In the genomic region with DNA sequence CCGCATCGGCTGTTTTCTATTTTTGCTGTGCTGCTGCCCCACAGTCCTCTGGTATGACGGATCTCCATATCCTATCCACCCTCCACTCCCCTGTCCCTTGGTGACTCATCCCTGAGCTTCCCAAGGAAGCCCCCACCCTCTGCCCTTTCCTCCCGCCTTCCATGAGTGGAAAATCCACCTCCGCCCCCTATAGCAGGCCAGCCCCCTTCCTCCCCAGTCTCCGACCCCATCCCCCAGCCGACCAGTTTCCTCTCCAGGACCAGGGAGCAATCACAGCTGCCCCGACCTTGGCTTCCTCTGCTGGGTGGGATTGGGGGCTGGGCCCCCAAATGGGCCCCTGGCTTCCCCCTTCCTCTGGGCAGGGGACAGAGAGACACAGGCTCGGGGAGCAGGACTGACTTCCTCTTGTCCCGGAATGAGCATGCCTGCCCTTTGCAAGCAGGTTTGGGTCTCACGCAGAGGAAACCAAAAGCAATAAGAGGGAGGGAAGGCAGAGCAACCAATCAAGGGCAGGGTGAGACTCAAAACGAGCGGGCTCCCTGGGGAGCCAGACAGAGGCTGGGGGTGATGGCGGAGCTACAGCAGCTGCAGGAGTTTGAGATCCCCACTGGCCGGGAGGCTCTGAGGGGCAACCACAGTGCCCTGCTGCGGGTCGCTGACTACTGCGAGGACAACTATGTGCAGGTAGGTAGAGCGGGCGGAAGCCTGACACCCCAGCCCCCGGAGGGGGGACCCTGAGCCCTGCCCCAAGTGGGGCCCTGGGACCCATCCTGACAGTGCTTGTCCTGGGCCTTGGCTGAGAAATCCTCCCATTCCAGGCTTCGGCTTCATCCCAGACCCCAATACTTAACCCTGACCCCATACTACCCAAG, we compare ENCODE assay signal across 8 cellular contexts. TPM values are rescaled to one million over a fixed set of nuclear protein-coding genes. Genes with fewer than 3 reads are reported as not detected.
DNase-seq lines count a peak whose midpoint lies in the region; ATAC-seq and TF ChIP-seq lines count a peak whose summit lies in the region.

A gene with protein sequence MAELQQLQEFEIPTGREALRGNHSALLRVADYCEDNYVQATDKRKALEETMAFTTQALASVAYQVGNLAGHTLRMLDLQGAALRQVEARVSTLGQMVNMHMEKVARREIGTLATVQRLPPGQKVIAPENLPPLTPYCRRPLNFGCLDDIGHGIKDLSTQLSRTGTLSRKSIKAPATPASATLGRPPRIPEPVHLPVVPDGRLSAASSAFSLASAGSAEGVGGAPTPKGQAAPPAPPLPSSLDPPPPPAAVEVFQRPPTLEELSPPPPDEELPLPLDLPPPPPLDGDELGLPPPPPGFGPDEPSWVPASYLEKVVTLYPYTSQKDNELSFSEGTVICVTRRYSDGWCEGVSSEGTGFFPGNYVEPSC (plus strand): TSS at position 550 of the 872 bp plus-strand sequence. CDS start 18 bp downstream, at position 568.
A gene (minus strand): TSS at position 417 of the 872 bp plus-strand sequence. CDS start 3,152 bp downstream, outside the sequence.

- H3K9me3 ChIP-seq in A673 (ENCODE audit: low read depth, low read length, poor library complexity, severe bottlenecking) (no peaks in the 10 kb centered on the region), neural progenitor cell (ENCODE audit: low read depth) (no peaks in the 10 kb centered on the region)

- TF ChIP-seq CTCF in A673 (conservative IDR thresholded peaks at IDR 0.05; ENCODE audit: low read depth, low read length) (no peak), activated B cell treated with CpG ODN at 0.5 μM for 24 hours (IDR thresholded peaks at IDR 0.05) (no peak), neural progenitor cell (IDR thresholded peaks at IDR 0.05) (no peak), progenitor cell of endocrine pancreas (IDR thresholded peaks at IDR 0.05; ENCODE audit: unreplicated experiment) (no peak)

- TF ChIP-seq POLR2A in GM19193 (IDR thresholded peaks at IDR 0.05; ENCODE audit: extremely low read depth, insufficient read depth, insufficient read length) = peak; percentile 97

- H3K4me1 ChIP-seq in A673 (ENCODE audit: insufficient read depth, low read length, poor library complexity, severe bottlenecking) = peaks cover 23% of the 10 kb centered on the region
- H3K4me1 ChIP-seq in neural progenitor cell = peaks cover 12% of the 10 kb centered on the region

- peak within 1 kb of the TSS; percentile 76 for H3K27ac ChIP-seq in A673 (ENCODE audit: low read depth, low read length, poor library complexity, severe bottlenecking)
- H3K27ac ChIP-seq in neural progenitor cell = no peak within 1 kb of the TSS

- POLR2A ChIA-PET in A673 (lab: Charles Lee; ENCODE audit: low non-redundant PET) (interaction anchor here (0.6 kb wide), 1 partner anchor 776 kb away, joined by 3 read pairs; no protein-coding TSS in a partner anchor), activated B cell treated with CpG ODN at 0.5 μM for 24 hours (lab: Charles Lee) (interaction anchor here (0.5 to 12.3 kb wide), 10 partner anchors 9 to 986 kb away, joined by 3 to 259 read pairs (median 6); no protein-coding TSS in a partner anchor)

- intact Hi-C loops in A673 (cut with micrococcal nuclease; ENCODE audit: unreplicated experiment) = no loop called here
- intact Hi-C loops in activated B cell treated with CpG ODN at 0.5 μM for 24 hours (cut with micrococcal nuclease) = loop anchor here (1.0 to 10.0 kb wide), 5 partner anchors 9 to 376 kb away; a partner anchor contains a TSS

- H3K4me2 ChIP-seq in neural progenitor cell = peak within 1 kb of the TSS; percentile 63

- peak; percentile 84 for DNase-seq in A673 (ENCODE audit: low spot score)
- DNase-seq in activated B cell treated with CpG ODN at 0.5 μM for 24 hours = peak; percentile 64
- DNase-seq in effector memory CD8-positive, alpha-beta T cell = peak; percentile 46 to 52 (median 51)
- no peak for DNase-seq in neural progenitor cell (ENCODE audit: low spot score)
- DNase-seq in mesenteric fat pad (ENCODE audit: low spot score) = no peak
- DNase-seq in progenitor cell of endocrine pancreas (ENCODE audit: low spot score, unreplicated experiment) = no peak

- peak within 1 kb of the TSS; percentile 61 for H2AFZ ChIP-seq in neural progenitor cell (replicated peaks)

- H3K79me2 ChIP-seq in neural progenitor cell (ENCODE audit: low read depth) = no peaks in the 10 kb centered on the region

- H3K36me3 Mint-ChIP-seq in activated B cell treated with CpG ODN at 0.5 μM for 24 hours (ENCODE audit: low read depth) = no peaks in the 10 kb centered on the region
- H3K36me3 Mint-ChIP-seq in effector memory CD8-positive, alpha-beta T cell (ENCODE audit: insufficient read depth) = peaks cover 33% of the 10 kb centered on the region
- H3K36me3 Mint-ChIP-seq in neural progenitor cell = no peaks in the 10 kb centered on the region
- H3K36me3 Mint-ChIP-seq in progenitor cell of endocrine pancreas (ENCODE audit: insufficient read depth) = no peaks in the 10 kb centered on the region

- CTCF ChIA-PET in A673 (lab: Charles Lee) = no interaction called here
- CTCF ChIA-PET in activated B cell treated with CpG ODN at 0.5 μM for 24 hours (lab: Charles Lee) = interaction anchor here (0.8 to 1.8 kb wide), 3 partner anchors 14 to 29 kb away, joined by 3 to 6 read pairs (median 6); no protein-coding TSS in a partner anchor

- no peaks in the 10 kb centered on the region for H3K27me3 ChIP-seq in A673 (replicated peaks; ENCODE audit: insufficient read depth, low read depth, low read length, poor library complexity)
- H3K27me3 ChIP-seq in neural progenitor cell = no peaks in the 10 kb centered on the region

- ATAC-seq in HG03280 (IDR thresholded peaks at IDR 0.05; ENCODE audit: unreplicated experiment) (peak; percentile 85), activated B cell treated with CpG ODN at 0.5 μM for 24 hours (ENCODE audit: low read depth) (peak; percentile 96)
- peak; percentile 72 for ATAC-seq in effector memory CD8-positive, alpha-beta T cell (replicated peaks)

- H3K36me3 ChIP-seq in A673 (ENCODE audit: insufficient read depth, low read length, poor library complexity, severe bottlenecking) (no peaks in the 10 kb centered on the region), neural progenitor cell (no peaks in the 10 kb centered on the region)

- no peaks in the 10 kb centered on the region for H3F3A ChIP-seq in neural progenitor cell (ENCODE audit: low read depth)

- H3K4me3 ChIP-seq in A673 (ENCODE audit: low read depth, low read length, poor library complexity, severe bottlenecking) (peak within 1 kb of the TSS; percentile 45), neural progenitor cell (no peak within 1 kb of the TSS)

- H4K20me1 ChIP-seq in neural progenitor cell (ENCODE audit: low read depth) = no peaks in the 10 kb centered on the region

- peaks cover 64% of the 10 kb centered on the region for H3K4me1 Mint-ChIP-seq in activated B cell treated with CpG ODN at 0.5 μM for 24 hours
- H3K4me1 Mint-ChIP-seq in effector memory CD8-positive, alpha-beta T cell (ENCODE audit: low read depth in 2 of 2) = peaks cover 66 to 72% of the 10 kb centered on the region in 2 donors
- H3K4me1 Mint-ChIP-seq in neural progenitor cell = peaks cover 15% of the 10 kb centered on the region
- H3K4me1 Mint-ChIP-seq in progenitor cell of endocrine pancreas (ENCODE audit: low read depth) = peaks cover under 1% of the 10 kb centered on the region

- BruUV-seq in A673 (replicated peaks; lab: Mats Ljungman, UMichigan) = no TSS peak

- H3K27ac Mint-ChIP-seq in activated B cell treated with CpG ODN at 0.5 μM for 24 hours = peak within 1 kb of the TSS; percentile 87
- H3K27ac Mint-ChIP-seq in effector memory CD8-positive, alpha-beta T cell = peak within 1 kb of the TSS; percentile 63 to 97
- H3K27ac Mint-ChIP-seq in neural progenitor cell = peak within 1 kb of the TSS; percentile 40
- H3K27ac Mint-ChIP-seq in progenitor cell of endocrine pancreas = no peak within 1 kb of the TSS

- H3K27me3 Mint-ChIP-seq in activated B cell treated with CpG ODN at 0.5 μM for 24 hours = no peaks in the 10 kb centered on the region
- H3K27me3 Mint-ChIP-seq in effector memory CD8-positive, alpha-beta T cell = no peaks in the 10 kb centered on the region
- H3K27me3 Mint-ChIP-seq in neural progenitor cell (ENCODE audit: insufficient read depth, low read depth) = peaks cover 13% of the 10 kb centered on the region
- H3K27me3 Mint-ChIP-seq in progenitor cell of endocrine pancreas = peaks cover 31% of the 10 kb centered on the region

- H3K9me3 Mint-ChIP-seq in activated B cell treated with CpG ODN at 0.5 μM for 24 hours (no peaks in the 10 kb centered on the region), neural progenitor cell (no peaks in the 10 kb centered on the region), progenitor cell of endocrine pancreas (ENCODE audit: low read depth) (no peaks in the 10 kb centered on the region)
- H3K9me3 Mint-ChIP-seq in effector memory CD8-positive, alpha-beta T cell = no peaks in the 10 kb centered on the region

- no peak within 1 kb of the TSS for H3K9ac ChIP-seq in neural progenitor cell

- H3K4me3 Mint-ChIP-seq in activated B cell treated with CpG ODN at 0.5 μM for 24 hours = peak within 1 kb of the TSS; percentile 84
- H3K4me3 Mint-ChIP-seq in effector memory CD8-positive, alpha-beta T cell = peak within 1 kb of the TSS; percentile 97 to 99
- H3K4me3 Mint-ChIP-seq in neural progenitor cell = peak within 1 kb of the TSS; percentile 34
- no peak within 1 kb of the TSS for H3K4me3 Mint-ChIP-seq in progenitor cell of endocrine pancreas (ENCODE audit: low read depth)

RNA-seq across cellular contexts. Expression of the first gene that starts in this region (rescaled TPM):
- total RNA-seq in A673 (2021) = 9.7 and 13.0 TPM in 2 replicates
- 6.5 and 9.7 TPM in 2 replicates for total RNA-seq in activated B cell treated with CpG ODN at 0.5 μM for 24 hours
- not detected in 2 replicates for total RNA-seq in neural progenitor cell (ENCODE audit: low replicate concordance)
- total RNA-seq in mesenteric fat pad = 12.5 TPM
- not detected in 2 replicates for total RNA-seq in progenitor cell of endocrine pancreas

RNA-seq across cellular contexts. Expression of the second gene that starts in this region (rescaled TPM):
- total RNA-seq in A673 (2021) (9.2 and 9.6 TPM in 2 replicates), activated B cell treated with CpG ODN at 0.5 μM for 24 hours (8.1 and 9.8 TPM in 2 replicates), neural progenitor cell (ENCODE audit: low replicate concordance) (not detected in 2 replicates), mesenteric fat pad (1.5 TPM), progenitor cell of endocrine pancreas (not detected in 2 replicates)

Comparison
In these comparisons a context has a peak if more than half of its experiments do, and no peak if none do; other contexts are left out.
1. DNase-seq: peak in A673 (single experiment), activated B cell treated with CpG ODN at 0.5 μM for 24 hours (single experiment) and effector memory CD8-positive, alpha-beta T cell (3 of 3); none in neural progenitor cell (single experiment), mesenteric fat pad (single experiment) and progenitor cell of endocrine pancreas (single experiment).
2. Peak in every context shown above with its lines, with median percentiles within 50 percentile points of each other: ATAC-seq.